17 cellular contexts compared by ENCODE assay signal in genomic region chr6:122696853-122697252, GRCh38.
A peak's percentile ranks its signal among the peaks of the same experiment; 100 is the strongest.
DNase-seq lines count a peak whose midpoint lies in the region; ATAC-seq and TF ChIP-seq lines count a peak whose summit lies in the region.
"Had no signal": no experiment of that assay in that cellular context is flagged by ENCODE, and none has a peak within 500 bp of the region (broad histone marks: within the 10 kb centered on the region; RNA-seq: fewer than 3 reads in every experiment).

No MANE protein-coding gene starts in this region.

- ATAC-seq in HG02885 (IDR thresholded peaks at IDR 0.05; ENCODE audit: poor library complexity, unreplicated experiment), result no peak
- ATAC-seq: activated T-cell treated with anti-CD3 and anti-CD28 coated beads, Interleukin-2, amount 50 U/mL, for 4 hours had no signal

- H2AFZ ChIP-seq in smooth muscle cell (ENCODE audit: low read depth), result no peak overlapping the region

- DNase-seq in SW480 (ENCODE audit: low spot score) (peak; percentile 20), iris pigment epithelial cell (ENCODE audit: low read depth) (peak; percentile 53), smooth muscle cell (lab: John Stamatoyannopoulos, UW; ENCODE audit: unreplicated experiment) (no peak), Peyer's patch (no peak), SK-N-DZ (ENCODE audit: low spot score) (no peak)
- no peak for DNase-seq in effector CD4-positive, alpha-beta T cell
- DNase-seq: activated CD4-positive, alpha-beta T cell treated with anti-CD3 and anti-CD28 coated beads, Interleukin-2, amount 50 U/mL, for 1 hour; activated T-cell treated with anti-CD3 and anti-CD28 coated beads, Interleukin-2, amount 50 U/mL, for 4 hours; amniotic stem cell; GDM1; stimulated activated CD4-positive, alpha-beta T cell treated with anti-CD3 and anti-CD28 coated beads, Interleukin-2, amount 100 ng/mL, for 48 hours; T-helper 2 cell had no signal

- H3K36me3 ChIP-seq in HEK293 (ENCODE audit: control insufficient read depth in 2 of 2, insufficient read depth in 1 of 2, low read length in 2 of 2) (no peaks in the 10 kb centered on the region), smooth muscle cell (ENCODE audit: low read depth) (no peaks in the 10 kb centered on the region), Peyer's patch (no peaks in the 10 kb centered on the region)
- H3K36me3 ChIP-seq: MG63 had no signal

- H3K9ac ChIP-seq in smooth muscle cell (ENCODE audit: low read depth), result peak overlapping the region; percentile 72

- H3K27ac ChIP-seq in HEK293 (ENCODE audit: extremely low read depth, low read depth, low read length), result no peak overlapping the region
- peak overlapping the region; percentile 82 for H3K27ac ChIP-seq in smooth muscle cell (ENCODE audit: low read depth)
- no peak overlapping the region for H3K27ac ChIP-seq in Peyer's patch
- H3K27ac ChIP-seq: C4-2B, HL-60 had no signal

- no peaks in the 10 kb centered on the region for H3K9me3 ChIP-seq in HEK293 (ENCODE audit: control insufficient read depth, insufficient read depth, low read depth, low read length)
- H3K9me3 ChIP-seq in smooth muscle cell (replicated peaks; ENCODE audit: low read depth), result no peaks in the 10 kb centered on the region
- H3K9me3 ChIP-seq in Peyer's patch, result no peaks in the 10 kb centered on the region
- H3K9me3 ChIP-seq: MG63 had no signal

- H3K4me3 ChIP-seq in HEK293 (ENCODE audit: low read depth, low read length) (no peak overlapping the region), smooth muscle cell (no peak overlapping the region), Peyer's patch (no peak overlapping the region)
- H3K4me3 ChIP-seq: MG63 had no signal

- POLR2A ChIA-PET in HEK293 (lab: Yijun Ruan, JAX), result interaction anchor here (1.3 kb wide), 1 partner anchor 87 kb away, joined by 5 read pairs; the partner anchor contains the start of gene PKIB

- H3K4me1 ChIP-seq in HEK293 (ENCODE audit: control insufficient read depth, insufficient read depth, low read length) (no peaks in the 10 kb centered on the region), smooth muscle cell (ENCODE audit: low read depth) (peaks cover 10% of the 10 kb centered on the region), Peyer's patch (no peaks in the 10 kb centered on the region)

- H3K27me3 ChIP-seq in smooth muscle cell (ENCODE audit: low read depth) (no peaks in the 10 kb centered on the region), Peyer's patch (no peaks in the 10 kb centered on the region)
- H3K27me3 ChIP-seq: MG63 had no signal

- no peaks in the 10 kb centered on the region for H4K20me1 ChIP-seq in smooth muscle cell (ENCODE audit: low read depth)

- TF ChIP-seq POLR2A in Peyer's patch (IDR thresholded peaks at IDR 0.05), result no peak

- H3F3A ChIP-seq in smooth muscle cell (ENCODE audit: low read depth), result no peaks in the 10 kb centered on the region

- peak overlapping the region; percentile 69 for H3K4me2 ChIP-seq in smooth muscle cell

- TF ChIP-seq CTCF in HEK293 (tag by site-specific recombination; IDR thresholded peaks at IDR 0.05), result no peak
- TF ChIP-seq CTCF in smooth muscle cell (IDR thresholded peaks at IDR 0.05; ENCODE audit: borderline replicate concordance, insufficient read depth, poor library complexity, severe bottlenecking), result no peak
- TF ChIP-seq CTCF in Peyer's patch (IDR thresholded peaks at IDR 0.05), result no peak

- no peaks in the 10 kb centered on the region for H3K79me2 ChIP-seq in smooth muscle cell (ENCODE audit: low read depth)

- CTCF ChIA-PET in HEK293 (lab: Yijun Ruan, JAX), result interaction anchor here (1.0 to 2.7 kb wide), 4 partner anchors 30 to 205 kb away, joined by 3 to 15 read pairs (median 5); no protein-coding TSS in a partner anchor

TF ChIP-seq in HEK293, 187 proteins besides CTCF, POLR2A, EP300 and RAD21:
- 0 out of 2 replicates have a peak, but pooled peaks have one; percentile 20 for TF ChIP-seq SP7 (tag by site-specific recombination; IDR thresholded peaks at IDR 0.05)
- no peak for TF ChIP-seq PATZ1 (tag by site-specific recombination; IDR thresholded peaks at IDR 0.05)
- 0 out of 2 replicates have a peak, but pooled peaks have one; percentile 20 for TF ChIP-seq HIC1 (tag by site-specific recombination; IDR thresholded peaks at IDR 0.05)
- TF ChIP-seq GLIS1 (tag by site-specific recombination; IDR thresholded peaks at IDR 0.05), result peak; percentile 53; the same call in 1 of the 2 replicates
TF ChIP-seq in HEK293: peak in this region for 3.

Comparison
In these comparisons a context has a peak if more than half of its experiments do, and no peak if none do; other contexts are left out.
1. DNase-seq: peak in SW480 (single experiment) and iris pigment epithelial cell (single experiment); none in smooth muscle cell (single experiment), effector CD4-positive, alpha-beta T cell (single experiment), Peyer's patch (0 of 3) and SK-N-DZ (single experiment).